8 cellular contexts compared by ENCODE assay signal in genomic region chr15:40988157-40988556, GRCh38. TPM values are rescaled to one million over a fixed set of nuclear protein-coding genes. Genes with fewer than 3 reads are reported as not detected.
"Had no signal": no experiment of that assay in that cellular context is flagged by ENCODE, and none has a peak within 500 bp of the region (broad histone marks: within the 10 kb centered on the region; RNA-seq: fewer than 3 reads in every experiment).

No MANE protein-coding gene starts in this region.

- H3K27ac ChIP-seq: HL-60, KMS-11 had no signal

- H3K9ac ChIP-seq: KMS-11 had no signal

- FAIRE-seq: HTR-8/SVneo had no signal

- DNase-seq: Karpas-422, Kasumi-1, KBM-7, KG1 had no signal

- H3K4me2 ChIP-seq: KMS-11 had no signal

RNA-seq across cellular contexts. Expression of gene DLL4, which starts 59.0 kb away (rescaled TPM):
- polyA plus RNA-seq: IgD-negative memory B cell had no signal
